13 cellular contexts compared by ENCODE assay signal in the genomic region with DNA sequence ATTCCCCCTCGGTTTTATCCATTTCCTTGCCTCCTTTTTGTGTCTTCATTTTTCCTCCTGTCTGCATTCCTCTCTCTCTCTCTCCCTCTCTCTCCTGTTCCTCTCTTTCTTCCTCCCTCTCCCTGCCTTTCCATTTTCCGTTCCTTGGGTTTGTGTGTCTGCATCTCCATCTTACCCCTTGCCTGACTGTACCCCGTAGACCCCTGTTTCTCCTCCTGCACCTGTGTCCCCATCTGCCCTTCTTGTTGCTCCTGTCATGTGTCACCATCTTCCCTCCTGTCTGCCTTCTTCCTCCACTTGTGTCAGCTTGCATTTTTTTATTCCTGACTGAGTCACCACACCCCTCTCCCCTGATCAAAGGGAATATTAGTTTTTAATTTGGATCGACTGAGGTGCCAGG. TPM values are rescaled to one million over a fixed set of nuclear protein-coding genes. Genes with fewer than 3 reads are reported as not detected.
A peak's percentile ranks its signal among the peaks of the same experiment; 100 is the strongest.
DNase-seq lines count a peak whose midpoint lies in the region; ATAC-seq and TF ChIP-seq lines count a peak whose summit lies in the region.
"Had no signal": no experiment of that assay in that cellular context is flagged by ENCODE, and none has a peak within 500 bp of the region (broad histone marks: within the 10 kb centered on the region; RNA-seq: fewer than 3 reads in every experiment).

No MANE protein-coding gene starts in this region.

- peaks cover 7% of the 10 kb centered on the region; the same call in 1 of the 2 replicates for H3K36me3 ChIP-seq in BE2C
- no peaks in the 10 kb centered on the region for H3K36me3 ChIP-seq in CD8-positive, alpha-beta T cell (ENCODE audit: insufficient read depth, low read length)
- H3K36me3 ChIP-seq in naive thymus-derived CD4-positive, alpha-beta T cell (ENCODE audit: control insufficient read depth in 2 of 3, insufficient read depth in 3 of 3, low read length in 3 of 3), result no peaks in the 10 kb centered on the region
- no peaks in the 10 kb centered on the region for H3K36me3 ChIP-seq in Peyer's patch
- H3K36me3 ChIP-seq: adrenal gland had no signal

- no peak overlapping the region for H3K27ac ChIP-seq in CD8-positive, alpha-beta T cell (ENCODE audit: low read depth, low read length)
- no peak overlapping the region for H3K27ac ChIP-seq in naive thymus-derived CD4-positive, alpha-beta T cell (ENCODE audit: low read depth, low read length)
- no peak overlapping the region for H3K27ac ChIP-seq in Peyer's patch

- TF ChIP-seq POLR2A in Peyer's patch (IDR thresholded peaks at IDR 0.05), result no peak

- no peak for ATAC-seq in CD8-positive, alpha-beta T cell
- ATAC-seq in activated T-helper 17 cell treated with anti-CD3 and anti-CD28 coated beads, Interleukin-2, amount 50 U/mL, for 72 hours (replicated peaks), result no peak
- no peak for ATAC-seq in naive thymus-derived CD4-positive, alpha-beta T cell
- no peak for ATAC-seq in GM19397 (IDR thresholded peaks at IDR 0.05; ENCODE audit: unreplicated experiment)
- ATAC-seq: SK-N-SH treated with all-trans-retinoic acid at 6 μM for 48 hours had no signal

- peaks cover 18% of the 10 kb centered on the region for H3K4me1 Mint-ChIP-seq in CD8-positive, alpha-beta T cell (ENCODE audit: low read depth)
- H3K4me1 Mint-ChIP-seq in activated T-helper 17 cell treated with anti-CD3 and anti-CD28 coated beads, Interleukin-2, amount 50 U/mL, for 72 hours, result peaks cover 7% of the 10 kb centered on the region
- H3K4me1 Mint-ChIP-seq in naive thymus-derived CD4-positive, alpha-beta T cell, result peaks cover 6 to 26% (median 14%) of the 10 kb centered on the region in 7 donors

- no peak overlapping the region for H3K27ac Mint-ChIP-seq in CD8-positive, alpha-beta T cell
- H3K27ac Mint-ChIP-seq in activated T-helper 17 cell treated with anti-CD3 and anti-CD28 coated beads, Interleukin-2, amount 50 U/mL, for 72 hours, result no peak overlapping the region
- H3K27ac Mint-ChIP-seq in naive thymus-derived CD4-positive, alpha-beta T cell, result peak overlapping the region in 1 of 9 donors; percentile 15

- H3K36me3 Mint-ChIP-seq in CD8-positive, alpha-beta T cell, result no peaks in the 10 kb centered on the region
- H3K36me3 Mint-ChIP-seq in activated T-helper 17 cell treated with anti-CD3 and anti-CD28 coated beads, Interleukin-2, amount 50 U/mL, for 72 hours (ENCODE audit: low read depth), result peaks cover 10% of the 10 kb centered on the region
- H3K36me3 Mint-ChIP-seq in naive thymus-derived CD4-positive, alpha-beta T cell, result peaks cover 0 to 10% (median 0%) of the 10 kb centered on the region in 5 donors

- CTCF ChIA-PET in CD8-positive, alpha-beta T cell (lab: Charles Lee), result interaction anchor here (1.9 kb wide), 1 partner anchor 19 kb away, joined by 7 read pairs; no protein-coding TSS in a partner anchor
- CTCF ChIA-PET in naive thymus-derived CD4-positive, alpha-beta T cell (lab: Charles Lee), result interaction anchor here (1.4 kb wide), 1 partner anchor 15 kb away, joined by 3 read pairs; no protein-coding TSS in a partner anchor

- peak overlapping the region; percentile 26 for H3K4me3 Mint-ChIP-seq in CD8-positive, alpha-beta T cell
- peak overlapping the region; percentile 30 for H3K4me3 Mint-ChIP-seq in activated T-helper 17 cell treated with anti-CD3 and anti-CD28 coated beads, Interleukin-2, amount 50 U/mL, for 72 hours
- peak overlapping the region; percentile 8 to 81 (median 66) for H3K4me3 Mint-ChIP-seq in naive thymus-derived CD4-positive, alpha-beta T cell

- TF ChIP-seq CTCF in BE2C (IDR thresholded peaks at IDR 0.05; ENCODE audit: low read depth, low read length), result no peak
- no peak for TF ChIP-seq CTCF in CD8-positive, alpha-beta T cell (IDR thresholded peaks at IDR 0.05)
- TF ChIP-seq CTCF in Peyer's patch (IDR thresholded peaks at IDR 0.05), result no peak

- H3K4me1 ChIP-seq in BE2C (peaks cover 7% of the 10 kb centered on the region), Peyer's patch (peaks cover 0 to 23% (median 7%) of the 10 kb centered on the region in 4 donors)
- H3K4me1 ChIP-seq in CD8-positive, alpha-beta T cell (ENCODE audit: insufficient read depth, low read length), result peaks cover 9% of the 10 kb centered on the region
- peaks cover 3 to 8% of the 10 kb centered on the region in 2 donors for H3K4me1 ChIP-seq in naive thymus-derived CD4-positive, alpha-beta T cell (ENCODE audit: control insufficient read depth in 2 of 2, insufficient read depth in 2 of 2, low read length in 2 of 2)

- H3K9me3 ChIP-seq in BE2C (no peaks in the 10 kb centered on the region), Peyer's patch (no peaks in the 10 kb centered on the region)
- no peaks in the 10 kb centered on the region for H3K9me3 ChIP-seq in CD8-positive, alpha-beta T cell (ENCODE audit: low read length)
- H3K9me3 ChIP-seq in naive thymus-derived CD4-positive, alpha-beta T cell (ENCODE audit: control insufficient read depth in 2 of 3, low read length in 3 of 3), result no peaks in the 10 kb centered on the region
- H3K9me3 ChIP-seq: adrenal gland had no signal

- peak overlapping the region; percentile 72 for H3K4me3 ChIP-seq in BE2C (ENCODE audit: low read depth, low read length)
- H3K4me3 ChIP-seq in CD8-positive, alpha-beta T cell (ENCODE audit: low read depth, low read length), result no peak overlapping the region
- H3K4me3 ChIP-seq in naive thymus-derived CD4-positive, alpha-beta T cell (ENCODE audit: low read length), result no peak overlapping the region
- no peak overlapping the region for H3K4me3 ChIP-seq in Peyer's patch
- H3K4me3 ChIP-seq: adrenal gland had no signal

- no peaks in the 10 kb centered on the region for H3K9me3 Mint-ChIP-seq in CD8-positive, alpha-beta T cell
- no peaks in the 10 kb centered on the region for H3K9me3 Mint-ChIP-seq in activated T-helper 17 cell treated with anti-CD3 and anti-CD28 coated beads, Interleukin-2, amount 50 U/mL, for 72 hours
- H3K9me3 Mint-ChIP-seq in naive thymus-derived CD4-positive, alpha-beta T cell, result peaks cover 0 to 11% (median 5%) of the 10 kb centered on the region in 11 donors

- H3K27me3 Mint-ChIP-seq in CD8-positive, alpha-beta T cell (ENCODE audit: low read depth), result peaks cover 69% of the 10 kb centered on the region
- H3K27me3 Mint-ChIP-seq in activated T-helper 17 cell treated with anti-CD3 and anti-CD28 coated beads, Interleukin-2, amount 50 U/mL, for 72 hours, result peaks cover 63% of the 10 kb centered on the region
- peaks cover 67 to 77% (median 71%) of the 10 kb centered on the region in 5 donors for H3K27me3 Mint-ChIP-seq in naive thymus-derived CD4-positive, alpha-beta T cell

- H3K27me3 ChIP-seq in BE2C, result no peaks in the 10 kb centered on the region
- peaks cover 35% of the 10 kb centered on the region for H3K27me3 ChIP-seq in CD8-positive, alpha-beta T cell (ENCODE audit: insufficient read depth, low read length)
- peaks cover 17 to 37% of the 10 kb centered on the region in 2 donors for H3K27me3 ChIP-seq in naive thymus-derived CD4-positive, alpha-beta T cell (ENCODE audit: control insufficient read depth in 2 of 2, insufficient read depth in 2 of 2, low read length in 2 of 2)
- H3K27me3 ChIP-seq in Peyer's patch, result peaks cover 0 to 45% of the 10 kb centered on the region in 2 donors

- POLR2A ChIA-PET in CD8-positive, alpha-beta T cell (lab: Charles Lee), result no interaction called here
- POLR2A ChIA-PET in naive thymus-derived CD4-positive, alpha-beta T cell (lab: Charles Lee), result no interaction called here

- intact Hi-C loops in CD8-positive, alpha-beta T cell (cut with DNase I, micrococcal nuclease), result loop anchor here in 1 of 2 experiments (5.0 kb wide), 1 partner anchor 346 kb away; a partner anchor contains a TSS
- intact Hi-C loops in naive thymus-derived CD4-positive, alpha-beta T cell (cut with micrococcal nuclease), result loop anchor here (5.0 kb wide), 2 partner anchors 84 to 346 kb away; a partner anchor contains a TSS

- DNase-seq in BE2C, result no peak
- DNase-seq in CD8-positive, alpha-beta T cell, result no peak
- DNase-seq in naive thymus-derived CD4-positive, alpha-beta T cell, result no peak
- DNase-seq in Peyer's patch, result no peak
- no peak for DNase-seq in SIG-M5 (lab: John Stamatoyannopoulos, UW)
- DNase-seq: NK-92 treated with Interleukin-12 subunit alpha and Interleukin-12 subunit beta, amount 100 ng/mL, for 24 hours had no signal

RNA-seq across cellular contexts. Expression of a gene that starts 1.8 kb away (rescaled TPM):
- polyA plus RNA-seq in BE2C (2012; ENCODE audit: insufficient read depth, insufficient read length, low read depth), result 126 TPM
- not detected for total RNA-seq in CD8-positive, alpha-beta T cell
- total RNA-seq in activated T-helper 17 cell treated with anti-CD3 and anti-CD28 coated beads, Interleukin-2, amount 50 U/mL, for 72 hours, result not detected
- not detected for total RNA-seq in naive thymus-derived CD4-positive, alpha-beta T cell
- polyA plus RNA-seq in naive thymus-derived CD4-positive, alpha-beta T cell, result not detected
- 1 to 10 TPM in 1 of 4 donors, under 1 TPM in 2, not detected in 1; 0.54 to 1.1 (median 0.95) TPM for total RNA-seq in Peyer's patch
- total RNA-seq: dermis microvascular lymphatic vessel endothelial cell, skeletal muscle tissue had no signal

RNA-seq across cellular contexts. Expression of a gene that starts 23.8 kb away (rescaled TPM):
- polyA plus RNA-seq in BE2C (2012; ENCODE audit: insufficient read depth, insufficient read length, low read depth), result 1,006 TPM
- not detected for total RNA-seq in CD8-positive, alpha-beta T cell
- total RNA-seq in activated T-helper 17 cell treated with anti-CD3 and anti-CD28 coated beads, Interleukin-2, amount 50 U/mL, for 72 hours, result not detected
- not detected for total RNA-seq in naive thymus-derived CD4-positive, alpha-beta T cell
- not detected for polyA plus RNA-seq in naive thymus-derived CD4-positive, alpha-beta T cell
- 1 to 10 TPM in 3 of 4 donors, not detected in 1; 3.2 to 6.7 (median 5.1) TPM for total RNA-seq in Peyer's patch
- total RNA-seq: dermis microvascular lymphatic vessel endothelial cell, LHCN-M2, skeletal muscle tissue had no signal

RNA-seq across cellular contexts. Expression of a gene that starts 32.0 kb away (rescaled TPM):
- polyA plus RNA-seq in BE2C (2012; ENCODE audit: insufficient read depth, insufficient read length, low read depth), result 3.1 TPM
- not detected for total RNA-seq in CD8-positive, alpha-beta T cell
- total RNA-seq in activated T-helper 17 cell treated with anti-CD3 and anti-CD28 coated beads, Interleukin-2, amount 50 U/mL, for 72 hours, result not detected
- not detected for total RNA-seq in naive thymus-derived CD4-positive, alpha-beta T cell
- not detected for polyA plus RNA-seq in naive thymus-derived CD4-positive, alpha-beta T cell
- 10 to 100 TPM in 1 of 4 donors, 1 to 10 TPM in 2, not detected in 1; 2.4 to 14.2 (median 9.4) TPM for total RNA-seq in Peyer's patch
- total RNA-seq: dermis microvascular lymphatic vessel endothelial cell, LHCN-M2, skeletal muscle tissue had no signal
